ENCODE assay signal across 8 cellular contexts in genomic region chr7:135211179-135211945, GRCh38. TPM values are rescaled to one million over a fixed set of nuclear protein-coding genes. Genes with fewer than 3 reads are reported as not detected.
DNase-seq lines count a peak whose midpoint lies in the region; ATAC-seq and TF ChIP-seq lines count a peak whose summit lies in the region.

Gene WDR91 (minus strand): TSS chr7:135211526. CDS start chr7:135211502, 24 bp downstream.

- no peaks in the 10 kb centered on the region for H3K9me3 ChIP-seq in CD4-positive, alpha-beta T cell (ENCODE audit: control insufficient read depth, low read length)
- H3K9me3 ChIP-seq in right lobe of liver = no peaks in the 10 kb centered on the region

- no peaks in the 10 kb centered on the region for H3K27me3 Mint-ChIP-seq in CD4-positive, alpha-beta T cell
- peaks cover 19% of the 10 kb centered on the region for H3K27me3 Mint-ChIP-seq in dendritic cell treated with granulocyte-macrophage colony-stimulating factor and Interleukin-4, amounts not matched to agents 40 ng/mL and 50 ng/mL, for 4 days

- H3K4me1 ChIP-seq in right lobe of liver = peaks cover 0 to 41% (median 7%) of the 10 kb centered on the region in 4 donors

- H3K36me3 ChIP-seq in right lobe of liver = no peaks in the 10 kb centered on the region

- no peaks in the 10 kb centered on the region for H3K27me3 ChIP-seq in CD4-positive, alpha-beta T cell (ENCODE audit: control insufficient read depth, insufficient read depth, low read length)
- no peaks in the 10 kb centered on the region for H3K27me3 ChIP-seq in right lobe of liver

- under 1% methylated on average over 21 of the region's 82 CpGs for WGBS in right lobe of liver (ENCODE audit: insufficient coverage, low coverage, low lambda C conversion rate, missing lambda C conversion rate)

- intact Hi-C loops in CD4-positive, alpha-beta T cell (cut with DNase I, micrococcal nuclease) = loop anchor here (1.0 to 5.0 kb wide), 11 partner anchors 44 to 894 kb away; partner anchors contain the start of genes AGBL3 (in 2 of the 2), AKR1B1 (in 1 of the 2), BPGM (in 1 of the 2) and MTPN (in 1 of the 2)
- intact Hi-C loops in dendritic cell treated with granulocyte-macrophage colony-stimulating factor and Interleukin-4, amounts not matched to agents 40 ng/mL and 50 ng/mL, for 4 days (cut with micrococcal nuclease) = loop anchor here (1.0 to 2.0 kb wide), 2 partner anchors 41 to 43 kb away; partner anchors contain the start of gene CYREN
- intact Hi-C loops in right lobe of liver (cut with DNase I) = no loop called here

- peak; percentile 92 to 98 (median 96) for DNase-seq in CD4-positive, alpha-beta T cell
- DNase-seq in NCI-H774 (lab: John Stamatoyannopoulos, UW) (peak; percentile 89), right lobe of liver (peak; percentile 98 to 99 (median 98))
- peak; percentile 95 to 96 for DNase-seq in activated CD4-positive, alpha-beta T cell treated with anti-CD3 and anti-CD28 coated beads, Interleukin-2, amount 50 U/mL, for 4 hours
- DNase-seq in stimulated activated CD4-positive, alpha-beta T cell treated with anti-CD3 and anti-CD28 coated beads, Interleukin-4, amount 100 ng/mL, for 4 hours = peak; percentile 95 to 99

- H3K4me3 Mint-ChIP-seq in CD4-positive, alpha-beta T cell = peak within 1 kb of the TSS; percentile 95
- peak within 1 kb of the TSS; percentile 91 for H3K4me3 Mint-ChIP-seq in dendritic cell treated with granulocyte-macrophage colony-stimulating factor and Interleukin-4, amounts not matched to agents 40 ng/mL and 50 ng/mL, for 4 days

- H3K27ac ChIP-seq in CD4-positive, alpha-beta T cell (ENCODE audit: low read depth, low read length) = peak within 1 kb of the TSS; percentile 77
- H3K27ac ChIP-seq in right lobe of liver = peak within 1 kb of the TSS; percentile 88 to 92 (median 90)

- H3K4me3 ChIP-seq in right lobe of liver = peak within 1 kb of the TSS; percentile 84 to 95 (median 87)

- POLR2A ChIA-PET in CD4-positive, alpha-beta T cell (lab: Charles Lee) = interaction anchor here (0.7 to 4.0 kb wide), 16 partner anchors 9 to 779 kb away, joined by 3 to 49 read pairs (median 4); partner anchors contain the start of genes AGBL3, BPGM, CYREN and NUP205

- no peaks in the 10 kb centered on the region for H3K9me3 Mint-ChIP-seq in CD4-positive, alpha-beta T cell
- H3K9me3 Mint-ChIP-seq in dendritic cell treated with granulocyte-macrophage colony-stimulating factor and Interleukin-4, amounts not matched to agents 40 ng/mL and 50 ng/mL, for 4 days = no peaks in the 10 kb centered on the region

- H3K27ac Mint-ChIP-seq in CD4-positive, alpha-beta T cell = peak within 1 kb of the TSS; percentile 92
- H3K27ac Mint-ChIP-seq in dendritic cell treated with granulocyte-macrophage colony-stimulating factor and Interleukin-4, amounts not matched to agents 40 ng/mL and 50 ng/mL, for 4 days = peak within 1 kb of the TSS; percentile 90

- peak; percentile 80 for TF ChIP-seq POLR2A in right lobe of liver (IDR thresholded peaks at IDR 0.05)

- peaks cover 19% of the 10 kb centered on the region for H3K36me3 Mint-ChIP-seq in CD4-positive, alpha-beta T cell (ENCODE audit: low read depth)
- H3K36me3 Mint-ChIP-seq in dendritic cell treated with granulocyte-macrophage colony-stimulating factor and Interleukin-4, amounts not matched to agents 40 ng/mL and 50 ng/mL, for 4 days (ENCODE audit: low read depth) = peaks cover 29% of the 10 kb centered on the region

- peaks cover 42% of the 10 kb centered on the region for H3K4me1 Mint-ChIP-seq in CD4-positive, alpha-beta T cell (ENCODE audit: low read depth)
- H3K4me1 Mint-ChIP-seq in dendritic cell treated with granulocyte-macrophage colony-stimulating factor and Interleukin-4, amounts not matched to agents 40 ng/mL and 50 ng/mL, for 4 days (ENCODE audit: low read depth) = peaks cover 43% of the 10 kb centered on the region

- ATAC-seq in CD4-positive, alpha-beta T cell (ENCODE audit: poor library complexity) = peak; percentile 91
- peak; percentile 73 for ATAC-seq in GM19452 (IDR thresholded peaks at IDR 0.05; ENCODE audit: unreplicated experiment)
- peak; percentile 29 for ATAC-seq in HG03575 (IDR thresholded peaks at IDR 0.05; ENCODE audit: extremely low read depth, insufficient number of reproducible peaks, low FRiP score, unreplicated experiment)
- peak; percentile 91 to 97 (median 94) for ATAC-seq in right lobe of liver

- CTCF ChIA-PET in CD4-positive, alpha-beta T cell (lab: Charles Lee) = interaction anchor here (1.0 to 1.9 kb wide), 3 partner anchors 41 to 225 kb away, joined by 3 to 9 read pairs (median 6); partner anchors contain the start of genes AGBL3 and CYREN

- no peak for TF ChIP-seq CTCF in CD4-positive, alpha-beta T cell (IDR thresholded peaks at IDR 0.05)
- no peak for TF ChIP-seq CTCF in right lobe of liver (IDR thresholded peaks at IDR 0.05)

RNA-seq across cellular contexts. Expression of gene WDR91, which starts in this region (rescaled TPM):
- total RNA-seq in CD4-positive, alpha-beta T cell = 10 to 100 TPM; 39.9 to 41.7 TPM
- total RNA-seq in right lobe of liver = 10 to 100 TPM in 1 of 6 experiments, 1 to 10 TPM in 5; 6.0 to 11.5 (median 8.6) TPM

Comparison
In these comparisons a context has a peak if more than half of its experiments do, and no peak if none do; other contexts are left out.
1. Peak in every context shown above with its lines: DNase-seq, ATAC-seq, H3K4me3 ChIP-seq and H3K27ac ChIP-seq.
2. ATAC-seq: peak in every context shown above with its lines; median percentile 94 in right lobe of liver; 91 in CD4-positive, alpha-beta T cell; 73 in GM19452; 29 in HG03575.
3. intact Hi-C loops: an anchor here in CD4-positive, alpha-beta T cell (1.0 to 5.0 kb wide) and dendritic cell treated with granulocyte-macrophage colony-stimulating factor and Interleukin-4, amounts not matched to agents 40 ng/mL and 50 ng/mL, for 4 days (1.0 to 2.0 kb wide); none called in right lobe of liver.